ENCODE assay signal across 20 cellular contexts in genomic region chr14:105229099-105229655, GRCh38. TPM values are rescaled to one million over a fixed set of nuclear protein-coding genes. Genes with fewer than 3 reads are reported as not detected.
DNase-seq lines count a peak whose midpoint lies in the region; ATAC-seq and TF ChIP-seq lines count a peak whose summit lies in the region.
"Had no signal": no experiment of that assay in that cellular context is flagged by ENCODE, and none has a peak within 500 bp of the region (broad histone marks: within the 10 kb centered on the region; RNA-seq: fewer than 3 reads in every experiment).

No MANE protein-coding gene starts in this region.

- no peaks in the 10 kb centered on the region for H3K27me3 ChIP-seq in endodermal cell (ENCODE audit: control insufficient read depth, insufficient read depth, low read length, poor library complexity, severe bottlenecking)
- no peaks in the 10 kb centered on the region for H3K27me3 ChIP-seq in neuronal stem cell (ENCODE audit: control insufficient read depth in 3 of 3, insufficient read depth in 3 of 3, low read depth in 1 of 3, low read length in 3 of 3)
- no peaks in the 10 kb centered on the region for H3K27me3 ChIP-seq in thyroid gland
- H3K27me3 ChIP-seq: BLaER1 had no signal

- H3K79me1 ChIP-seq in neuronal stem cell (ENCODE audit: low read depth, low read length), result peaks cover 11% of the 10 kb centered on the region

- H3K9me3 ChIP-seq in endodermal cell (ENCODE audit: control insufficient read depth, low read length), result no peaks in the 10 kb centered on the region
- H3K9me3 ChIP-seq in neuronal stem cell (replicated peaks in 1 of 2; ENCODE audit: control insufficient read depth in 2 of 2, insufficient read depth in 1 of 2, low read depth in 1 of 2, low read length in 2 of 2), result no peaks in the 10 kb centered on the region
- H3K9me3 ChIP-seq in thyroid gland, result no peaks in the 10 kb centered on the region
- H3K9me3 ChIP-seq: Caco-2, HAP-1 had no signal

- H2AFZ ChIP-seq in neuronal stem cell (ENCODE audit: low read length), result no peak overlapping the region
- H2AFZ ChIP-seq: GM23338 had no signal

- H3K4ac ChIP-seq in neuronal stem cell (ENCODE audit: low read length), result no peak overlapping the region

- CTCF ChIA-PET in RWPE1 (lab: Yijun Ruan, JAX), result no interaction called here

- H4K8ac ChIP-seq in neuronal stem cell (ENCODE audit: low read depth, low read length), result no peak overlapping the region

- H3K27ac ChIP-seq in RWPE1 (0 out of 2 replicates have a peak overlapping the region, but pooled peaks have one; percentile 15), endodermal cell (ENCODE audit: low read depth, low read length) (peak overlapping the region; percentile 17), neuronal stem cell (replicated peaks; ENCODE audit: low read length) (no peak overlapping the region), thyroid gland (no peak overlapping the region)
- H3K27ac ChIP-seq: 22Rv1, BLaER1, C4-2B had no signal

- no peak overlapping the region for H3K4me3 Mint-ChIP-seq in endodermal cell
- H3K4me3 Mint-ChIP-seq: B cell; CD4-positive, CD25-positive, alpha-beta regulatory T cell; CD8-positive, alpha-beta T cell; GM23338; HFFc6 had no signal

- H3K36me3 ChIP-seq in endodermal cell (ENCODE audit: control insufficient read depth, insufficient read depth, low read length) (peaks cover 23% of the 10 kb centered on the region), neuronal stem cell (replicated peaks in 1 of 2; ENCODE audit: control insufficient read depth in 2 of 2, insufficient read depth in 2 of 2, low read length in 2 of 2) (peaks cover 7 to 25% of the 10 kb centered on the region in 2 donors), thyroid gland (peaks cover 0 to 3% of the 10 kb centered on the region in 2 donors)

- no peaks in the 10 kb centered on the region for H3K4me1 Mint-ChIP-seq in endodermal cell
- H3K4me1 Mint-ChIP-seq: B cell, GM23338 had no signal

- no peak overlapping the region for H3K18ac ChIP-seq in neuronal stem cell (ENCODE audit: low read length)

- DNase-seq in RWPE1 (ENCODE audit: low spot score) (no peak), endodermal cell (no peak), left lobe of liver (ENCODE audit: low spot score) (no peak), neuronal stem cell (ENCODE audit: low spot score) (no peak), AG08395 (ENCODE audit: low spot score) (no peak), thyroid gland (no peak), AG20443 (ENCODE audit: low spot score) (no peak), AG08396 (ENCODE audit: low spot score) (no peak)
- DNase-seq: Caco-2; CD4-positive, CD25-positive, alpha-beta regulatory T cell; CD8-positive, alpha-beta T cell; DMS153; DND-41; HFFc6 had no signal

- POLR2A ChIA-PET in RWPE1 (lab: Yijun Ruan, JAX; ENCODE audit: low non-redundant PET), result no interaction called here

- no peak overlapping the region for H3K4me3 ChIP-seq in endodermal cell (ENCODE audit: low read length)
- no peak overlapping the region for H3K4me3 ChIP-seq in neuronal stem cell (ENCODE audit: low read length in 2 of 2)
- H3K4me3 ChIP-seq in thyroid gland (replicated peaks in 1 of 3), result no peak overlapping the region
- H3K4me3 ChIP-seq: BLaER1, GM23338, HAP-1 had no signal

- H3K23ac ChIP-seq in neuronal stem cell (ENCODE audit: low read depth, low read length, poor library complexity), result peak overlapping the region; percentile 0

- TF ChIP-seq CTCF in RWPE1 (conservative IDR thresholded peaks at IDR 0.05; ENCODE audit: low read depth) (no peak), endodermal cell (conservative IDR thresholded peaks at IDR 0.05) (no peak), thyroid gland (IDR thresholded peaks at IDR 0.05) (no peak)

- peak; percentile 26 for ATAC-seq in left lobe of liver
- ATAC-seq: CD8-positive, alpha-beta T cell; GM23338 had no signal

- intact Hi-C loops in thyroid gland (cut with DNase I), result no loop called here

- H2AK5ac ChIP-seq in neuronal stem cell (ENCODE audit: low read depth, low read length), result no peak overlapping the region

- H3K9ac ChIP-seq in endodermal cell (ENCODE audit: extremely low read depth, low read length, poor library complexity, severe bottlenecking), result no peak overlapping the region
- no peak overlapping the region for H3K9ac ChIP-seq in neuronal stem cell (ENCODE audit: low read depth, low read length, poor library complexity)
- H3K9ac ChIP-seq: BLaER1 had no signal

- H3K36me3 Mint-ChIP-seq in endodermal cell (ENCODE audit: low read depth), result peaks cover 20% of the 10 kb centered on the region

- H3K27me3 Mint-ChIP-seq in endodermal cell (ENCODE audit: insufficient read depth), result no peaks in the 10 kb centered on the region
- H3K27me3 Mint-ChIP-seq: B cell; CD4-positive, CD25-positive, alpha-beta regulatory T cell had no signal

- H2BK15ac ChIP-seq in neuronal stem cell (ENCODE audit: low read length), result no peak overlapping the region

- H3K9me3 Mint-ChIP-seq in endodermal cell, result no peaks in the 10 kb centered on the region
- H3K9me3 Mint-ChIP-seq: CD4-positive, CD25-positive, alpha-beta regulatory T cell; CD8-positive, alpha-beta T cell; HFFc6 had no signal

- no peak overlapping the region for H3K27ac Mint-ChIP-seq in endodermal cell
- H3K27ac Mint-ChIP-seq: B cell; CD4-positive, CD25-positive, alpha-beta regulatory T cell; CD8-positive, alpha-beta T cell; GM23338; HFFc6 had no signal

- H3K4me1 ChIP-seq in endodermal cell (ENCODE audit: control insufficient read depth, insufficient read depth, low read length) (no peaks in the 10 kb centered on the region), neuronal stem cell (ENCODE audit: control insufficient read depth in 2 of 2, insufficient read depth in 1 of 2, low read depth in 1 of 2, low read length in 2 of 2) (no peaks in the 10 kb centered on the region), thyroid gland (peaks cover 4 to 7% of the 10 kb centered on the region in 2 donors)
- H3K4me1 ChIP-seq: Caco-2, HAP-1 had no signal

- H3K14ac ChIP-seq in neuronal stem cell (ENCODE audit: low read length), result no peak overlapping the region

- H2BK5ac ChIP-seq in neuronal stem cell (ENCODE audit: low read length), result no peak overlapping the region

- 96 to 100% methylated on average over 7 to 16 of the region's 18 CpGs for WGBS in endodermal cell (ENCODE audit: insufficient coverage in 1 of 2, insufficient read length in 1 of 2), 2 experiments
- WGBS in neuronal stem cell (ENCODE audit: extremely low coverage in 2 of 2, insufficient read length in 2 of 2, insufficient replicate concordance in 1 of 2), 2 donors, result no CpG with 5 or more reads among the region's 18 CpGs
- 87 to 95% methylated on average over 12 to 16 of the region's 18 CpGs for WGBS in thyroid gland, 2 donors

- H2BK12ac ChIP-seq in neuronal stem cell (ENCODE audit: low read length), result no peak overlapping the region

- H3K4me2 ChIP-seq in neuronal stem cell (ENCODE audit: insufficient read depth, low read length, poor library complexity, severe bottlenecking), result no peak overlapping the region
- H3K4me2 ChIP-seq: BLaER1, GM23338 had no signal

- H4K91ac ChIP-seq in neuronal stem cell (ENCODE audit: low read depth, low read length, poor library complexity), result no peak overlapping the region

- H2BK120ac ChIP-seq in neuronal stem cell (ENCODE audit: low read depth, low read length), result no peak overlapping the region

- no peak for TF ChIP-seq POLR2A in thyroid gland (IDR thresholded peaks at IDR 0.05)

RNA-seq across cellular contexts. Expression of gene BTBD6, which starts 19.2 kb away (rescaled TPM):
- total RNA-seq in endodermal cell, result 10 to 100 TPM; 21.8 to 26.9 TPM
- 29.0 TPM for polyA plus RNA-seq in endodermal cell (2013, experiment 1 of 2)
- polyA plus RNA-seq in endodermal cell (2013, experiment 2 of 2), result 27.7 TPM
- 20.3 TPM for total RNA-seq in left lobe of liver
- 10.8 TPM for polyA plus RNA-seq in neuronal stem cell (2013, experiment 1 of 2)
- 10.4 TPM for polyA plus RNA-seq in neuronal stem cell (2013, experiment 2 of 2)
- total RNA-seq in thyroid gland, result 10 to 100 TPM; 35.9 to 58.2 (median 44.2) TPM

RNA-seq across cellular contexts. Expression of gene NUDT14, which starts 48.1 kb away (rescaled TPM):
- 10 to 100 TPM; 43.4 to 59.5 TPM for total RNA-seq in endodermal cell
- polyA plus RNA-seq in endodermal cell (2013, experiment 1 of 2), result 20.9 TPM
- 20.4 TPM for polyA plus RNA-seq in endodermal cell (2013, experiment 2 of 2)
- 11.5 TPM for total RNA-seq in left lobe of liver
- polyA plus RNA-seq in neuronal stem cell (2013, experiment 1 of 2), result 21.6 TPM
- 21.9 TPM for polyA plus RNA-seq in neuronal stem cell (2013, experiment 2 of 2)
- 10 to 100 TPM; 15.2 to 29.1 (median 20.1) TPM for total RNA-seq in thyroid gland

Comparison
In these comparisons a context has a peak if more than half of its experiments do, and no peak if none do; other contexts are left out.
1. H3K27ac ChIP-seq: peak in RWPE1 (single experiment) and endodermal cell (single experiment); none in neuronal stem cell (single experiment) and thyroid gland (0 of 3).